12 cellular contexts compared by ENCODE assay signal in the genomic region with DNA sequence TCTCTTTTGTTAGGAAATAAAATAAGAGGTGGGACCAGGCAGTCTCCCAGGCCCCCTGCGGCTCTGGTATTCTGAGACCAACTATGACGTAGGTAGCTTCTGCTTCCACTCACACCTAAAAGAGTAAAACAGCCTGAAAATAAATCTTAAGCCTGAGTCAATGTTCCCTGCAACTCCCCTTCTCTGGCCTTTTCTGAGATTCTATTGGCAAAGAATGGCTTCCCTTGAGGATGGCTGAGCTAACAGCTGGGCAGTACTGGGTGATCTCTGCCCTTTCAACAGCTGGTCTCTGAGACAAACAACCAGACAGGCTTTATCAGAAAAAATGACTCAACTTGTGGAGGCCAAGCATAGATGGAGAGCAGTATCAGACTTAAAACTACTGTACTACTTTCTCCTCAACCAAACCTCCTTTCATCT. TPM values are rescaled to one million over a fixed set of nuclear protein-coding genes. Genes with fewer than 3 reads are reported as not detected.
A peak's percentile ranks its signal among the peaks of the same experiment; 100 is the strongest.
DNase-seq lines count a peak whose midpoint lies in the region; ATAC-seq, FAIRE-seq and TF ChIP-seq lines count a peak whose summit lies in the region.
"Had no signal": no experiment of that assay in that cellular context is flagged by ENCODE, and none has a peak within 500 bp of the region (broad histone marks: within the 10 kb centered on the region; RNA-seq: fewer than 3 reads in every experiment).

No MANE protein-coding gene starts in this region.

- H3K27ac ChIP-seq in astrocyte (ENCODE audit: low read depth, low read length) = peak overlapping the region; percentile 93
- peak overlapping the region; percentile 63 for H3K27ac ChIP-seq in right cardiac atrium (ENCODE audit: low read length)

- H3K4me3 Mint-ChIP-seq in astrocyte (ENCODE audit: unreplicated experiment) = peak overlapping the region; percentile 47
- H3K4me3 Mint-ChIP-seq: CD4-positive, alpha-beta T cell had no signal

- WGBS in right cardiac atrium = 54% methylated on average over 2 of the region's 2 CpGs

- peak; percentile 57 for ATAC-seq in GM19023 (IDR thresholded peaks at IDR 0.05; ENCODE audit: unreplicated experiment)
- peak; percentile 90 to 91 for ATAC-seq in right cardiac atrium
- ATAC-seq in HG02870 (IDR thresholded peaks at IDR 0.05; ENCODE audit: unreplicated experiment) = no peak
- no peak for ATAC-seq in GM21786 (IDR thresholded peaks at IDR 0.05; ENCODE audit: unreplicated experiment)
- ATAC-seq: esophagus mucosa had no signal

- no peak for FAIRE-seq in astrocyte (lab: Jason Lieb, UNC)

- H3K9ac ChIP-seq in astrocyte (ENCODE audit: low read length) = peak overlapping the region; percentile 79

- H2AFZ ChIP-seq in astrocyte (ENCODE audit: low read depth, low read length) = no peak overlapping the region

- peaks cover 44% of the 10 kb centered on the region for H4K20me1 ChIP-seq in astrocyte (ENCODE audit: insufficient read depth, low read length)

- peaks cover 4% of the 10 kb centered on the region for H3K36me3 ChIP-seq in astrocyte (ENCODE audit: insufficient read depth, low read length)

- peaks cover 94% of the 10 kb centered on the region for H3K79me2 ChIP-seq in astrocyte (ENCODE audit: insufficient read depth, low read length)

- H3K4me2 ChIP-seq in astrocyte (ENCODE audit: low read length) = peak overlapping the region; percentile 69

- peaks cover 16% of the 10 kb centered on the region for H3K36me3 Mint-ChIP-seq in astrocyte (ENCODE audit: low read depth, unreplicated experiment)

- H3K27ac Mint-ChIP-seq in astrocyte (ENCODE audit: unreplicated experiment) = peak overlapping the region; percentile 92
- H3K27ac Mint-ChIP-seq: CD4-positive, alpha-beta T cell had no signal

- peak; percentile 89 for DNase-seq in astrocyte (ENCODE audit: low read depth)
- peak in 2 of 3 donors; percentile 64 to 75 for DNase-seq in right cardiac atrium
- peak; percentile 94 for DNase-seq in skeletal muscle cell (ENCODE audit: low read depth)
- no peak for DNase-seq in T-helper 1 cell
- no peak for DNase-seq in T-helper 2 cell
- DNase-seq: activated naive CD4-positive, alpha-beta T cell; CD4-positive, alpha-beta T cell; NCI-H524 had no signal

- intact Hi-C loops in right cardiac atrium (cut with DNase I) = loop anchor here in 1 of 4 donors (10.0 kb wide), 1 partner anchor 52 kb away; no protein-coding TSS in a partner anchor

- H3K9me3 ChIP-seq in astrocyte (ENCODE audit: insufficient read depth, low read depth, low read length) = no peaks in the 10 kb centered on the region
- no peaks in the 10 kb centered on the region for H3K9me3 ChIP-seq in right cardiac atrium (ENCODE audit: control insufficient read depth, low read length)

- no peaks in the 10 kb centered on the region for H3K9me3 Mint-ChIP-seq in astrocyte (ENCODE audit: unreplicated experiment)
- H3K9me3 Mint-ChIP-seq: CD4-positive, alpha-beta T cell had no signal

- no peaks in the 10 kb centered on the region for H3K27me3 Mint-ChIP-seq in astrocyte (ENCODE audit: low read depth, unreplicated experiment)
- H3K27me3 Mint-ChIP-seq: CD4-positive, alpha-beta T cell had no signal

- no peak for TF ChIP-seq CTCF in astrocyte (IDR thresholded peaks at IDR 0.05; ENCODE audit: insufficient read depth, low read depth, low read length)

- H3K27me3 ChIP-seq in astrocyte (ENCODE audit: insufficient read depth, low read length) (no peaks in the 10 kb centered on the region), right cardiac atrium (ENCODE audit: control insufficient read depth, insufficient read depth) (no peaks in the 10 kb centered on the region)

- H3K4me3 ChIP-seq in astrocyte (ENCODE audit: insufficient read depth, low read depth, low read length) (peak overlapping the region; percentile 2), right cardiac atrium (ENCODE audit: low read length) (no peak overlapping the region), skeletal muscle cell (ENCODE audit: low read depth, low read length) (no peak overlapping the region)

- H3K4me1 ChIP-seq in astrocyte (ENCODE audit: insufficient read depth, low read length) (peaks cover 38% of the 10 kb centered on the region), right cardiac atrium (ENCODE audit: control insufficient read depth, insufficient read depth, low read length) (peaks cover 13% of the 10 kb centered on the region)

- H3K4me1 Mint-ChIP-seq in astrocyte (ENCODE audit: low read depth, unreplicated experiment) = peaks cover 70% of the 10 kb centered on the region

RNA-seq across cellular contexts. Expression of a gene that starts 58.7 kb away (rescaled TPM):
- 116 and 128 TPM in 2 replicates for total RNA-seq in astrocyte
- 10 to 100 TPM; 37.0 to 75.1 (median 39.8) TPM for total RNA-seq in right cardiac atrium
- 10.7 TPM for polyA plus RNA-seq in right cardiac atrium

Comparison
In these comparisons a context has a peak if more than half of its experiments do, and no peak if none do; other contexts are left out.
1. ATAC-seq: peak in GM19023 (single experiment) and right cardiac atrium (2 of 2); none in HG02870 (single experiment) and GM21786 (single experiment).
2. DNase-seq: peak in astrocyte (single experiment), right cardiac atrium (2 of 3) and skeletal muscle cell (single experiment); none in T-helper 1 cell (0 of 5) and T-helper 2 cell (0 of 5).